Comparison of ENCODE assay signal across 8 cellular contexts in the genomic region with DNA sequence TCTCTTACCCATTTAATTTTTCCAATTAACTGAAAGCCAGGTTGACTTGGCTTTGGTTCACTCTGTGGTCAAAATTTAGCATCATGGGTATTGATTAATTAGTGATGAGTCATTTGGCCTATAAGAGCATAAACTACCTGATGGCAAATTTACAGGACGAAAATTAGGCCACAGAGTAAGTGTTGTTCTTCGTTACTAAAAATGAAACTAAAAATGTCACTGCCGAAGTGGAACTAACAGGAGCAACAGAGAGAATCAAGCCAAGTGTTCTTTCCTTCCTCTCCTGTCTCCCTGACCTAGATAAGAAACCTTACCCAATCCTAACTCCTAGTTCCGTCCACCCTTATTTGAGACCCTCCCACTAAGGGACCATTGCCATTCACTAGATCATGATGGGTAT.
A peak's percentile ranks its signal among the peaks of the same experiment; 100 is the strongest.
DNase-seq lines count a peak whose midpoint lies in the region; ATAC-seq, FAIRE-seq and TF ChIP-seq lines count a peak whose summit lies in the region.

No MANE protein-coding gene starts in this region.

- H3K9me3 Mint-ChIP-seq in activated naive CD4-positive, alpha-beta T cell treated with anti-CD3 and anti-CD28 coated beads, Interleukin-2, amount 10 ng/mL, durations not matched to agents 7 days and 5 days, result no peaks in the 10 kb centered on the region
- no peaks in the 10 kb centered on the region for H3K9me3 Mint-ChIP-seq in glutamatergic neuron (ENCODE audit: unreplicated experiment)

- H3K9me1 ChIP-seq in keratinocyte (ENCODE audit: control insufficient read depth, extremely low read depth, insufficient read depth, low read length), result no peaks in the 10 kb centered on the region

- H3K4me3 Mint-ChIP-seq in activated naive CD4-positive, alpha-beta T cell treated with anti-CD3 and anti-CD28 coated beads, Interleukin-2, amount 10 ng/mL, durations not matched to agents 7 days and 5 days, result peak overlapping the region; percentile 65
- H3K4me3 Mint-ChIP-seq in T-helper 17 cell (peak overlapping the region; percentile 82), glutamatergic neuron (ENCODE audit: unreplicated experiment) (no peak overlapping the region)

- no peak for FAIRE-seq in keratinocyte (lab: Jason Lieb, UNC)

- ATAC-seq in HG03103 (IDR thresholded peaks at IDR 0.05; ENCODE audit: low read depth, unreplicated experiment) (peak; percentile 86), T-helper 17 cell (peak; percentile 66)

- H3K9me3 ChIP-seq in T-helper 17 cell (ENCODE audit: control insufficient read depth, low read length, poor library complexity, severe bottlenecking) (no peaks in the 10 kb centered on the region), keratinocyte (ENCODE audit: control insufficient read depth, low read depth, low read length) (no peaks in the 10 kb centered on the region)

- peak overlapping the region; percentile 71 for H3K4me2 ChIP-seq in keratinocyte (ENCODE audit: control insufficient read depth, extremely low read depth, insufficient read depth, low read depth, low read length)

- H3K27me3 Mint-ChIP-seq in activated naive CD4-positive, alpha-beta T cell treated with anti-CD3 and anti-CD28 coated beads, Interleukin-2, amount 10 ng/mL, durations not matched to agents 7 days and 5 days, result peaks cover 4% of the 10 kb centered on the region
- H3K27me3 Mint-ChIP-seq in T-helper 17 cell (peaks cover 5% of the 10 kb centered on the region), glutamatergic neuron (ENCODE audit: unreplicated experiment) (no peaks in the 10 kb centered on the region)

- no peaks in the 10 kb centered on the region for H3K27me3 ChIP-seq in keratinocyte (ENCODE audit: control insufficient read depth, extremely low read depth, insufficient read depth, low read length)

- H3K79me2 ChIP-seq in keratinocyte (ENCODE audit: control insufficient read depth, insufficient read depth, low read length), result no peaks in the 10 kb centered on the region

- H3K4me1 Mint-ChIP-seq in activated naive CD4-positive, alpha-beta T cell treated with anti-CD3 and anti-CD28 coated beads, Interleukin-2, amount 10 ng/mL, durations not matched to agents 7 days and 5 days, result peaks cover 20% of the 10 kb centered on the region
- H3K4me1 Mint-ChIP-seq in T-helper 17 cell (peaks cover 32% of the 10 kb centered on the region), glutamatergic neuron (ENCODE audit: low read depth, unreplicated experiment) (peaks cover 1% of the 10 kb centered on the region)

- peak overlapping the region; percentile 13 for H2AFZ ChIP-seq in keratinocyte (ENCODE audit: control insufficient read depth, low read length)

- no peak for DNase-seq in activated naive CD4-positive, alpha-beta T cell treated with anti-CD3 and anti-CD28 coated beads, Interleukin-2, amount 10 ng/mL, durations not matched to agents 7 days and 5 days
- DNase-seq in activated naive CD4-positive, alpha-beta T cell (lab: John Stamatoyannopoulos, UW), result no peak
- DNase-seq in T-helper 17 cell, result no peak
- DNase-seq in keratinocyte (ENCODE audit: low read depth, low spot score), result no peak
- no peak for DNase-seq in hepatic stellate cell (ENCODE audit: low spot score)
- no peak for DNase-seq in glutamatergic neuron
- no peak for DNase-seq in activated CD4-positive, CD25-positive, alpha-beta regulatory T cell (lab: John Stamatoyannopoulos, UW)

- H3K27ac ChIP-seq in keratinocyte (ENCODE audit: control insufficient read depth, insufficient read depth, low read length), result no peak overlapping the region

- dilution Hi-C loops in keratinocyte (cut with MboI; ENCODE audit: extremely low pct_ligation_motif_present, low sequenced_read_pairs), result no loop called here

- peak overlapping the region; percentile 68 for H3K27ac Mint-ChIP-seq in activated naive CD4-positive, alpha-beta T cell treated with anti-CD3 and anti-CD28 coated beads, Interleukin-2, amount 10 ng/mL, durations not matched to agents 7 days and 5 days
- H3K27ac Mint-ChIP-seq in T-helper 17 cell (peak overlapping the region; percentile 93), glutamatergic neuron (ENCODE audit: unreplicated experiment) (no peak overlapping the region)

- H3K36me3 ChIP-seq in keratinocyte (ENCODE audit: control insufficient read depth in 2 of 2, extremely low read depth in 1 of 2, insufficient read depth in 2 of 2, low read length in 2 of 2), result no peaks in the 10 kb centered on the region

- no peak overlapping the region for H3K9ac ChIP-seq in keratinocyte (ENCODE audit: control insufficient read depth, extremely low read depth, insufficient read depth, low read length)

- TF ChIP-seq CTCF in keratinocyte (optimal IDR thresholded peaks at IDR 0.05 in 1 of 3, IDR thresholded peaks at IDR 0.05 in 1 of 3, conservative IDR thresholded peaks at IDR 0.05 in 1 of 3; ENCODE audit: extremely low read depth in 1 of 3, insufficient read depth in 2 of 3, low read length in 3 of 3) (no peak), glutamatergic neuron (IDR thresholded peaks at IDR 0.05; ENCODE audit: partially characterized antibody, unreplicated experiment) (no peak)

- H4K20me1 ChIP-seq in keratinocyte (ENCODE audit: control insufficient read depth, extremely low read depth, insufficient read depth, low read length), result no peaks in the 10 kb centered on the region

- peak overlapping the region in 2 of 3 experiments; percentile 2 to 47 for H3K4me3 ChIP-seq in keratinocyte (ENCODE audit: control insufficient read depth in 2 of 3, extremely low read depth in 1 of 3, insufficient read depth in 2 of 3, low read depth in 1 of 3, low read length in 3 of 3)

- no peaks in the 10 kb centered on the region for H3K4me1 ChIP-seq in keratinocyte (ENCODE audit: control insufficient read depth, extremely low read depth, insufficient read depth, low read length)

- H3K36me3 Mint-ChIP-seq in activated naive CD4-positive, alpha-beta T cell treated with anti-CD3 and anti-CD28 coated beads, Interleukin-2, amount 10 ng/mL, durations not matched to agents 7 days and 5 days, result no peaks in the 10 kb centered on the region
- H3K36me3 Mint-ChIP-seq in T-helper 17 cell (ENCODE audit: low read depth) (no peaks in the 10 kb centered on the region), glutamatergic neuron (ENCODE audit: unreplicated experiment) (no peaks in the 10 kb centered on the region)

- CTCF ChIA-PET in activated naive CD4-positive, alpha-beta T cell treated with anti-CD3 and anti-CD28 coated beads, Interleukin-2, amount 10 ng/mL, durations not matched to agents 7 days and 5 days (lab: Charles Lee), result interaction anchor here (1.0 kb wide), 1 partner anchor 73 kb away, joined by 4 read pairs; no protein-coding TSS in a partner anchor
